ENCODE assay signal across 2 cellular contexts in the genomic region with DNA sequence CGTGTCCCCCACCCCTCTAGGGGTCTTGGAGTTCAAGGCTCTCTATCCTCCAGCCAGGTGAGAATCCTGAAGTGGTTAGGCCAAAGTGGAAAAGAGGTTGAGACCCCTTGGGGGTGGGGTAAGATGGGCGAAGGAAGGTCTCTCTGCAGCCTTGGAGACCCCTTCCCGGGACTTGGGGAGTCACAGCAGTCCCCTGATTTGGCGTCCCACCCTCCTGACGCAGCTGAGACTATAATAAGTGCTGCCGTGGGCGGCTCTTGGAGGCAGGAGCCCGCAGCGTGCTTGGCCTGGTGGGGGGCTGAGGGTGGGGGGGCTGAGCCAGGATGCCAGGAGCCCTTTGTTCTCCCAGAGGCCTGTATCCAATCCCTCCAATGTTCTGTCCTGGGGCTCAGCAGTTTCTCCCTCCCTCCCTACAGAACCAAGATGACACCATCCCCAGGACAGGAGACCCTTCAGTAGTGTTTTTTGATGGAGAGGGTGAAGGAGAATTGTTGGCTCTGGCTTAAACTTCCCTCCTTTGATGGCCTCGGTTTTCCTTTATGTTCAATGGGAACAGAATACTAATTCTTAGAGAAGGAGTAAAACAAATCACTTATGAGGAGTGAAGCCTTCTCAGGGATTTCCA.
TF ChIP-seq lines count a peak whose summit lies in the region.

No MANE protein-coding gene starts in this region.

TF ChIP-seq in GM12878, 131 proteins besides CTCF, POLR2A, EP300 and RAD21:
- TF ChIP-seq, protein P1, sequence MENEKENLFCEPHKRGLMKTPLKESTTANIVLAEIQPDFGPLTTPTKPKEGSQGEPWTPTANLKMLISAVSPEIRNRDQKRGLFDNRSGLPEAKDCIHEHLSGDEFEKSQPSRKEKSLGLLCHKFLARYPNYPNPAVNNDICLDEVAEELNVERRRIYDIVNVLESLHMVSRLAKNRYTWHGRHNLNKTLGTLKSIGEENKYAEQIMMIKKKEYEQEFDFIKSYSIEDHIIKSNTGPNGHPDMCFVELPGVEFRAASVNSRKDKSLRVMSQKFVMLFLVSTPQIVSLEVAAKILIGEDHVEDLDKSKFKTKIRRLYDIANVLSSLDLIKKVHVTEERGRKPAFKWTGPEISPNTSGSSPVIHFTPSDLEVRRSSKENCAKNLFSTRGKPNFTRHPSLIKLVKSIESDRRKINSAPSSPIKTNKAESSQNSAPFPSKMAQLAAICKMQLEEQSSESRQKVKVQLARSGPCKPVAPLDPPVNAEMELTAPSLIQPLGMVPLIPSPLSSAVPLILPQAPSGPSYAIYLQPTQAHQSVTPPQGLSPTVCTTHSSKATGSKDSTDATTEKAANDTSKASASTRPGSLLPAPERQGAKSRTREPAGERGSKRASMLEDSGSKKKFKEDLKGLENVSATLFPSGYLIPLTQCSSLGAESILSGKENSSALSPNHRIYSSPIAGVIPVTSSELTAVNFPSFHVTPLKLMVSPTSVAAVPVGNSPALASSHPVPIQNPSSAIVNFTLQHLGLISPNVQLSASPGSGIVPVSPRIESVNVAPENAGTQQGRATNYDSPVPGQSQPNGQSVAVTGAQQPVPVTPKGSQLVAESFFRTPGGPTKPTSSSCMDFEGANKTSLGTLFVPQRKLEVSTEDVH (IDR thresholded peaks at IDR 0.05; ENCODE audit: low read depth, partially characterized antibody) = no peak
- TF ChIP-seq BHLHE40 (IDR thresholded peaks at IDR 0.05; ENCODE audit: borderline replicate concordance in 1 of 2, low read depth in 2 of 2, low read length in 1 of 2) (no peak), HDGF (IDR thresholded peaks at IDR 0.05) (no peak), ESRRA (IDR thresholded peaks at IDR 0.05; ENCODE audit: low read length) (no peak), TCF7 (IDR thresholded peaks at IDR 0.05; ENCODE audit: borderline replicate concordance) (no peak), ZZZ3 (IDR thresholded peaks at IDR 0.05; ENCODE audit: control insufficient read depth, insufficient read length, low read depth) (no peak), CHD2 (IDR thresholded peaks at IDR 0.05; ENCODE audit: borderline replicate concordance, low read depth, low read length) (no peak), ZNF384 (IDR thresholded peaks at IDR 0.05; ENCODE audit: borderline replicate concordance, low read depth, low read length) (no peak), ZNF274 (IDR thresholded peaks at IDR 0.05; ENCODE audit: insufficient read depth, insufficient read length) (no peak), IKZF2 (IDR thresholded peaks at IDR 0.05) (no peak)
- TF ChIP-seq, protein P2, sequence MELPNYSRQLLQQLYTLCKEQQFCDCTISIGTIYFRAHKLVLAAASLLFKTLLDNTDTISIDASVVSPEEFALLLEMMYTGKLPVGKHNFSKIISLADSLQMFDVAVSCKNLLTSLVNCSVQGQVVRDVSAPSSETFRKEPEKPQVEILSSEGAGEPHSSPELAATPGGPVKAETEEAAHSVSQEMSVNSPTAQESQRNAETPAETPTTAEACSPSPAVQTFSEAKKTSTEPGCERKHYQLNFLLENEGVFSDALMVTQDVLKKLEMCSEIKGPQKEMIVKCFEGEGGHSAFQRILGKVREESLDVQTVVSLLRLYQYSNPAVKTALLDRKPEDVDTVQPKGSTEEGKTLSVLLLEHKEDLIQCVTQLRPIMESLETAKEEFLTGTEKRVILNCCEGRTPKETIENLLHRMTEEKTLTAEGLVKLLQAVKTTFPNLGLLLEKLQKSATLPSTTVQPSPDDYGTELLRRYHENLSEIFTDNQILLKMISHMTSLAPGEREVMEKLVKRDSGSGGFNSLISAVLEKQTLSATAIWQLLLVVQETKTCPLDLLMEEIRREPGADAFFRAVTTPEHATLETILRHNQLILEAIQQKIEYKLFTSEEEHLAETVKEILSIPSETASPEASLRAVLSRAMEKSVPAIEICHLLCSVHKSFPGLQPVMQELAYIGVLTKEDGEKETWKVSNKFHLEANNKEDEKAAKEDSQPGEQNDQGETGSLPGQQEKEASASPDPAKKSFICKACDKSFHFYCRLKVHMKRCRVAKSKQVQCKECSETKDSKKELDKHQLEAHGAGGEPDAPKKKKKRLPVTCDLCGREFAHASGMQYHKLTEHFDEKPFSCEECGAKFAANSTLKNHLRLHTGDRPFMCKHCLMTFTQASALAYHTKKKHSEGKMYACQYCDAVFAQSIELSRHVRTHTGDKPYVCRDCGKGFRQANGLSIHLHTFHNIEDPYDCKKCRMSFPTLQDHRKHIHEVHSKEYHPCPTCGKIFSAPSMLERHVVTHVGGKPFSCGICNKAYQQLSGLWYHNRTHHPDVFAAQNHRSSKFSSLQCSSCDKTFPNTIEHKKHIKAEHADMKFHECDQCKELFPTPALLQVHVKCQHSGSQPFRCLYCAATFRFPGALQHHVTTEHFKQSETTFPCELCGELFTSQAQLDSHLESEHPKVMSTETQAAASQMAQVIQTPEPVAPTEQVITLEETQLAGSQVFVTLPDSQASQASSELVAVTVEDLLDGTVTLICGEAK (IDR thresholded peaks at IDR 0.05; ENCODE audit: borderline replicate concordance) = no peak

TF ChIP-seq in WTC11, 78 proteins besides CTCF, POLR2A, EP300 and RAD21:
- no peak for TF ChIP-seq NFYB (CRISPR knock-in tag; conservative IDR thresholded peaks at IDR 0.05; ENCODE audit: low read depth)
- no peak for TF ChIP-seq GRHL2 (CRISPR knock-in tag; IDR thresholded peaks at IDR 0.05; ENCODE audit: insufficient replicate concordance, severe bottlenecking)
- TF ChIP-seq ZNF416 (CRISPR knock-in tag; IDR thresholded peaks at IDR 0.05) = no peak
- no peak for TF ChIP-seq ESRRA (CRISPR knock-in tag; IDR thresholded peaks at IDR 0.05; ENCODE audit: borderline replicate concordance)
- TF ChIP-seq GABPB1 (CRISPR knock-in tag; IDR thresholded peaks at IDR 0.05) = no peak
- TF ChIP-seq, protein P3, sequence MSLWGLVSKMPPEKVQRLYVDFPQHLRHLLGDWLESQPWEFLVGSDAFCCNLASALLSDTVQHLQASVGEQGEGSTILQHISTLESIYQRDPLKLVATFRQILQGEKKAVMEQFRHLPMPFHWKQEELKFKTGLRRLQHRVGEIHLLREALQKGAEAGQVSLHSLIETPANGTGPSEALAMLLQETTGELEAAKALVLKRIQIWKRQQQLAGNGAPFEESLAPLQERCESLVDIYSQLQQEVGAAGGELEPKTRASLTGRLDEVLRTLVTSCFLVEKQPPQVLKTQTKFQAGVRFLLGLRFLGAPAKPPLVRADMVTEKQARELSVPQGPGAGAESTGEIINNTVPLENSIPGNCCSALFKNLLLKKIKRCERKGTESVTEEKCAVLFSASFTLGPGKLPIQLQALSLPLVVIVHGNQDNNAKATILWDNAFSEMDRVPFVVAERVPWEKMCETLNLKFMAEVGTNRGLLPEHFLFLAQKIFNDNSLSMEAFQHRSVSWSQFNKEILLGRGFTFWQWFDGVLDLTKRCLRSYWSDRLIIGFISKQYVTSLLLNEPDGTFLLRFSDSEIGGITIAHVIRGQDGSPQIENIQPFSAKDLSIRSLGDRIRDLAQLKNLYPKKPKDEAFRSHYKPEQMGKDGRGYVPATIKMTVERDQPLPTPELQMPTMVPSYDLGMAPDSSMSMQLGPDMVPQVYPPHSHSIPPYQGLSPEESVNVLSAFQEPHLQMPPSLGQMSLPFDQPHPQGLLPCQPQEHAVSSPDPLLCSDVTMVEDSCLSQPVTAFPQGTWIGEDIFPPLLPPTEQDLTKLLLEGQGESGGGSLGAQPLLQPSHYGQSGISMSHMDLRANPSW (CRISPR knock-in tag; conservative IDR thresholded peaks at IDR 0.05; ENCODE audit: low read depth) = no peak
- TF ChIP-seq, protein P4, sequence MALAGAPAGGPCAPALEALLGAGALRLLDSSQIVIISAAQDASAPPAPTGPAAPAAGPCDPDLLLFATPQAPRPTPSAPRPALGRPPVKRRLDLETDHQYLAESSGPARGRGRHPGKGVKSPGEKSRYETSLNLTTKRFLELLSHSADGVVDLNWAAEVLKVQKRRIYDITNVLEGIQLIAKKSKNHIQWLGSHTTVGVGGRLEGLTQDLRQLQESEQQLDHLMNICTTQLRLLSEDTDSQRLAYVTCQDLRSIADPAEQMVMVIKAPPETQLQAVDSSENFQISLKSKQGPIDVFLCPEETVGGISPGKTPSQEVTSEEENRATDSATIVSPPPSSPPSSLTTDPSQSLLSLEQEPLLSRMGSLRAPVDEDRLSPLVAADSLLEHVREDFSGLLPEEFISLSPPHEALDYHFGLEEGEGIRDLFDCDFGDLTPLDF (CRISPR knock-in tag; IDR thresholded peaks at IDR 0.05) = no peak
- TF ChIP-seq, protein P5, sequence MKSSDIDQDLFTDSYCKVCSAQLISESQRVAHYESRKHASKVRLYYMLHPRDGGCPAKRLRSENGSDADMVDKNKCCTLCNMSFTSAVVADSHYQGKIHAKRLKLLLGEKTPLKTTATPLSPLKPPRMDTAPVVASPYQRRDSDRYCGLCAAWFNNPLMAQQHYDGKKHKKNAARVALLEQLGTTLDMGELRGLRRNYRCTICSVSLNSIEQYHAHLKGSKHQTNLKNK (CRISPR knock-in tag; IDR thresholded peaks at IDR 0.05) = no peak
- TF ChIP-seq FOXJ3 (CRISPR knock-in tag; IDR thresholded peaks at IDR 0.05; ENCODE audit: borderline replicate concordance) = no peak
- no peak for TF ChIP-seq IRF2 (CRISPR knock-in tag; IDR thresholded peaks at IDR 0.05; ENCODE audit: borderline replicate concordance, low read depth)
- TF ChIP-seq, protein P6, sequence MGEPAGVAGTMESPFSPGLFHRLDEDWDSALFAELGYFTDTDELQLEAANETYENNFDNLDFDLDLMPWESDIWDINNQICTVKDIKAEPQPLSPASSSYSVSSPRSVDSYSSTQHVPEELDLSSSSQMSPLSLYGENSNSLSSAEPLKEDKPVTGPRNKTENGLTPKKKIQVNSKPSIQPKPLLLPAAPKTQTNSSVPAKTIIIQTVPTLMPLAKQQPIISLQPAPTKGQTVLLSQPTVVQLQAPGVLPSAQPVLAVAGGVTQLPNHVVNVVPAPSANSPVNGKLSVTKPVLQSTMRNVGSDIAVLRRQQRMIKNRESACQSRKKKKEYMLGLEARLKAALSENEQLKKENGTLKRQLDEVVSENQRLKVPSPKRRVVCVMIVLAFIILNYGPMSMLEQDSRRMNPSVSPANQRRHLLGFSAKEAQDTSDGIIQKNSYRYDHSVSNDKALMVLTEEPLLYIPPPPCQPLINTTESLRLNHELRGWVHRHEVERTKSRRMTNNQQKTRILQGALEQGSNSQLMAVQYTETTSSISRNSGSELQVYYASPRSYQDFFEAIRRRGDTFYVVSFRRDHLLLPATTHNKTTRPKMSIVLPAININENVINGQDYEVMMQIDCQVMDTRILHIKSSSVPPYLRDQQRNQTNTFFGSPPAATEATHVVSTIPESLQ (CRISPR knock-in tag; IDR thresholded peaks at IDR 0.05) = no peak
- TF ChIP-seq OVOL2 (CRISPR knock-in tag; IDR thresholded peaks at IDR 0.05; ENCODE audit: borderline replicate concordance) = no peak
- TF ChIP-seq, protein P7, sequence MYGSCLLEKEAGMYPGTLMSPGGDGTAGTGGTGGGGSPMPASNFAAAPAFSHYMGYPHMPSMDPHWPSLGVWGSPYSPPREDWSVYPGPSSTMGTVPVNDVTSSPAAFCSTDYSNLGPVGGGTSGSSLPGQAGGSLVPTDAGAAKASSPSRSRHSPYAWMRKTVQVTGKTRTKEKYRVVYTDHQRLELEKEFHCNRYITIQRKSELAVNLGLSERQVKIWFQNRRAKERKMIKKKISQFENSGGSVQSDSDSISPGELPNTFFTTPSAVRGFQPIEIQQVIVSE (CRISPR knock-in tag; IDR thresholded peaks at IDR 0.05; ENCODE audit: borderline replicate concordance) = no peak
- TF ChIP-seq, protein P8, sequence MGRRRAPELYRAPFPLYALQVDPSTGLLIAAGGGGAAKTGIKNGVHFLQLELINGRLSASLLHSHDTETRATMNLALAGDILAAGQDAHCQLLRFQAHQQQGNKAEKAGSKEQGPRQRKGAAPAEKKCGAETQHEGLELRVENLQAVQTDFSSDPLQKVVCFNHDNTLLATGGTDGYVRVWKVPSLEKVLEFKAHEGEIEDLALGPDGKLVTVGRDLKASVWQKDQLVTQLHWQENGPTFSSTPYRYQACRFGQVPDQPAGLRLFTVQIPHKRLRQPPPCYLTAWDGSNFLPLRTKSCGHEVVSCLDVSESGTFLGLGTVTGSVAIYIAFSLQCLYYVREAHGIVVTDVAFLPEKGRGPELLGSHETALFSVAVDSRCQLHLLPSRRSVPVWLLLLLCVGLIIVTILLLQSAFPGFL (CRISPR knock-in tag; IDR thresholded peaks at IDR 0.05; ENCODE audit: borderline replicate concordance) = no peak
- TF ChIP-seq, protein P9, sequence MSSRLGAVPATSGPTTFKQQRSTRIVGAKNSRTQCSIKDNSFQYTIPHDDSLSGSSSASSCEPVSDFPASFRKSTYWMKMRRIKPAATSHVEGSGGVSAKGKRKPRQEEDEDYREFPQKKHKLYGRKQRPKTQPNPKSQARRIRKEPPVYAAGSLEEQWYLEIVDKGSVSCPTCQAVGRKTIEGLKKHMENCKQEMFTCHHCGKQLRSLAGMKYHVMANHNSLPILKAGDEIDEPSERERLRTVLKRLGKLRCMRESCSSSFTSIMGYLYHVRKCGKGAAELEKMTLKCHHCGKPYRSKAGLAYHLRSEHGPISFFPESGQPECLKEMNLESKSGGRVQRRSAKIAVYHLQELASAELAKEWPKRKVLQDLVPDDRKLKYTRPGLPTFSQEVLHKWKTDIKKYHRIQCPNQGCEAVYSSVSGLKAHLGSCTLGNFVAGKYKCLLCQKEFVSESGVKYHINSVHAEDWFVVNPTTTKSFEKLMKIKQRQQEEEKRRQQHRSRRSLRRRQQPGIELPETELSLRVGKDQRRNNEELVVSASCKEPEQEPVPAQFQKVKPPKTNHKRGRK (CRISPR knock-in tag; IDR thresholded peaks at IDR 0.05; ENCODE audit: borderline replicate concordance) = no peak
- TF ChIP-seq TP53 (CRISPR knock-in tag; IDR thresholded peaks at IDR 0.05) = no peak
